ENCODE assay signal across 7 cellular contexts in genomic region chr1:25506566-25507463, GRCh38. TPM values are rescaled to one million over a fixed set of nuclear protein-coding genes. Genes with fewer than 3 reads are reported as not detected.
A peak's percentile ranks its signal among the peaks of the same experiment; 100 is the strongest.
DNase-seq lines count a peak whose midpoint lies in the region; ATAC-seq and TF ChIP-seq lines count a peak whose summit lies in the region.
"Not testable (repeated sequence)": the region's sequence is repeated elsewhere in the genome, so short reads cannot be mapped to it uniquely, and the experiment has no call there.

No MANE protein-coding gene starts in this region.

- peaks cover 10 to 18% of the 10 kb centered on the region in 2 experiments for H3K4me1 ChIP-seq in HCT116 (ENCODE audit: control insufficient read depth in 1 of 2, insufficient read depth in 2 of 2, low read length in 2 of 2)
- not testable (repeated sequence) for H3K4me1 ChIP-seq in colonic mucosa; iPS-15b (ENCODE audit: control insufficient read depth, insufficient read depth, low read length)
- H3K4me1 ChIP-seq in naive thymus-derived CD4-positive, alpha-beta T cell (ENCODE audit: control insufficient read depth in 2 of 2, insufficient read depth in 2 of 2, low read length in 2 of 2) = peaks cover 0 to 20% of the 10 kb centered on the region in 2 donors

- POLR2A ChIA-PET in HCT116 (lab: Charles Lee) = not testable (repeated sequence)
- POLR2A ChIA-PET in naive thymus-derived CD4-positive, alpha-beta T cell (lab: Charles Lee) = interaction anchor here (0.9 to 4.3 kb wide), 7 partner anchors 10 to 313 kb away, joined by 3 to 85 read pairs (median 5); partner anchors contain the start of gene MTFR1L

- not testable (repeated sequence) for ATAC-seq in HCT116; naive thymus-derived CD4-positive, alpha-beta T cell; stimulated activated effector memory CD8-positive, alpha-beta T cell treated with anti-CD3 and anti-CD28 coated beads, Interleukin-12 subunit alpha, Interleukin-12 subunit beta, amount 100 ng/mL, for 72 hours

- not testable (repeated sequence) for H3K4me1 Mint-ChIP-seq in activated CD4-positive, alpha-beta T cell treated with anti-CD3 and anti-CD28 coated beads, Interleukin-2, amount 10 ng/mL, durations not matched to agents 24 days and 14 days
- peaks cover 12 to 39% (median 31%) of the 10 kb centered on the region in 7 donors for H3K4me1 Mint-ChIP-seq in naive thymus-derived CD4-positive, alpha-beta T cell
- H3K4me1 Mint-ChIP-seq in stimulated activated effector memory CD8-positive, alpha-beta T cell treated with anti-CD3 and anti-CD28 coated beads, Interleukin-12 subunit alpha, Interleukin-12 subunit beta, amount 100 ng/mL, for 72 hours = peaks cover 17% of the 10 kb centered on the region

- not testable (repeated sequence) for H3K27ac ChIP-seq in HCT116 (ENCODE audit: low read depth, low read length); colonic mucosa; naive thymus-derived CD4-positive, alpha-beta T cell (ENCODE audit: low read depth, low read length)

- H2AFZ ChIP-seq in HCT116 (ENCODE audit: low read depth, low read length, poor library complexity, severe bottlenecking) = not testable (repeated sequence)

- H3K36me3 Mint-ChIP-seq in activated CD4-positive, alpha-beta T cell treated with anti-CD3 and anti-CD28 coated beads, Interleukin-2, amount 10 ng/mL, durations not matched to agents 24 days and 14 days (ENCODE audit: low read depth); naive thymus-derived CD4-positive, alpha-beta T cell; stimulated activated effector memory CD8-positive, alpha-beta T cell treated with anti-CD3 and anti-CD28 coated beads, Interleukin-12 subunit alpha, Interleukin-12 subunit beta, amount 100 ng/mL, for 72 hours: not testable (repeated sequence)

- peak overlapping the region; percentile 64 for H3K4me3 Mint-ChIP-seq in activated CD4-positive, alpha-beta T cell treated with anti-CD3 and anti-CD28 coated beads, Interleukin-2, amount 10 ng/mL, durations not matched to agents 24 days and 14 days
- peak overlapping the region; percentile 72 to 90 (median 82) for H3K4me3 Mint-ChIP-seq in naive thymus-derived CD4-positive, alpha-beta T cell
- H3K4me3 Mint-ChIP-seq in stimulated activated effector memory CD8-positive, alpha-beta T cell treated with anti-CD3 and anti-CD28 coated beads, Interleukin-12 subunit alpha, Interleukin-12 subunit beta, amount 100 ng/mL, for 72 hours = peak overlapping the region; percentile 42

- not testable (repeated sequence) for DNase-seq in HCT116 (ENCODE audit: low read depth, low spot score); stimulated activated effector memory CD8-positive, alpha-beta T cell treated with anti-CD3 and anti-CD28 coated beads, Interleukin-12 subunit alpha, Interleukin-12 subunit beta, amount 100 ng/mL, for 72 hours (ENCODE audit: low spot score in 2 of 2)
- DNase-seq in activated CD4-positive, alpha-beta T cell treated with anti-CD3 and anti-CD28 coated beads, Interleukin-2, amount 10 ng/mL, durations not matched to agents 24 days and 14 days = peak; percentile 80
- DNase-seq in activated T-helper 1 cell treated with Interleukin-2 at 50 U/mL for 16 hours (ENCODE audit: low read depth) (peak; percentile 13), colonic mucosa (peak; percentile 66)
- peak in 7 of 9 donors; percentile 53 to 76 (median 62) for DNase-seq in naive thymus-derived CD4-positive, alpha-beta T cell

- TF ChIP-seq CTCF in HCT116 (IDR thresholded peaks at IDR 0.05 in 2 of 3, conservative IDR thresholded peaks at IDR 0.05 in 1 of 3; ENCODE audit: borderline replicate concordance in 1 of 3, insufficient read depth in 1 of 3, low read depth in 2 of 3, low read length in 2 of 3); colonic mucosa (IDR thresholded peaks at IDR 0.05): not testable (repeated sequence)

- H3K27me3 Mint-ChIP-seq in activated CD4-positive, alpha-beta T cell treated with anti-CD3 and anti-CD28 coated beads, Interleukin-2, amount 10 ng/mL, durations not matched to agents 24 days and 14 days; naive thymus-derived CD4-positive, alpha-beta T cell: not testable (repeated sequence)

- not testable (repeated sequence) for H3K36me3 ChIP-seq in HCT116 (ENCODE audit: control insufficient read depth in 1 of 2, insufficient read depth in 2 of 2, low read length in 2 of 2); colonic mucosa; iPS-15b (ENCODE audit: control insufficient read depth, insufficient read depth, low read length); naive thymus-derived CD4-positive, alpha-beta T cell (ENCODE audit: control insufficient read depth in 2 of 3, insufficient read depth in 3 of 3, low read length in 3 of 3)

- CTCF ChIA-PET in HCT116 (lab: Charles Lee) = interaction anchor here (1.5 kb wide), 1 partner anchor 13 kb away, joined by 5 read pairs; no protein-coding TSS in a partner anchor
- CTCF ChIA-PET in naive thymus-derived CD4-positive, alpha-beta T cell (lab: Charles Lee) = interaction anchor here (0.6 to 6.9 kb wide), 6 partner anchors 14 to 303 kb away, joined by 3 to 227 read pairs (median 19); no protein-coding TSS in a partner anchor

- not testable (repeated sequence) for BruUV-seq in HCT116 (replicated peaks; lab: Mats Ljungman, UMichigan)

- intact Hi-C loops in HCT116 (cut with micrococcal nuclease); activated CD4-positive, alpha-beta T cell treated with anti-CD3 and anti-CD28 coated beads, Interleukin-2, amount 10 ng/mL, durations not matched to agents 24 days and 14 days (cut with micrococcal nuclease); colonic mucosa (cut with DNase I); naive thymus-derived CD4-positive, alpha-beta T cell (cut with micrococcal nuclease): not testable (repeated sequence)

- H3K9me2 ChIP-seq in HCT116 (ENCODE audit: insufficient read depth) = not testable (repeated sequence)

- RAD21 ChIA-PET in HCT116 (lab: Charles Lee; ENCODE audit: low non-redundant PET in 1 of 2, low total read pairs in 2 of 2, uncharacterized antibody in 2 of 2, unreplicated experiment in 2 of 2) = not testable (repeated sequence)

- not testable (repeated sequence) for TF ChIP-seq POLR2A in HCT116 (IDR thresholded peaks at IDR 0.05; ENCODE audit: borderline replicate concordance, extremely low read depth, insufficient read depth, insufficient read length)

- not testable (repeated sequence) for H3K9ac ChIP-seq in HCT116 (ENCODE audit: low read length)
- H3K9ac ChIP-seq in colonic mucosa (ENCODE audit: low read depth in 2 of 2, low read length in 2 of 2) (peak overlapping the region in 1 of 2 donors; percentile 3), iPS-15b (ENCODE audit: low read depth, low read length) (peak overlapping the region; percentile 24)

- not testable (repeated sequence) for H3K9me3 ChIP-seq in HCT116 (ENCODE audit: control insufficient read depth in 1 of 2, insufficient read depth in 1 of 2, low read depth in 1 of 2, low read length in 2 of 2); colonic mucosa; iPS-15b (ENCODE audit: control insufficient read depth, insufficient read depth, low read length); naive thymus-derived CD4-positive, alpha-beta T cell (ENCODE audit: control insufficient read depth in 2 of 3, low read length in 3 of 3)

- not testable (repeated sequence) for H3K27me3 ChIP-seq in HCT116 (ENCODE audit: insufficient read depth, low read length); colonic mucosa; iPS-15b (ENCODE audit: control insufficient read depth, insufficient read depth, low read length); naive thymus-derived CD4-positive, alpha-beta T cell (ENCODE audit: control insufficient read depth in 2 of 2, insufficient read depth in 2 of 2, low read length in 2 of 2)

- H3K4me2 ChIP-seq in HCT116 (ENCODE audit: low read length) = peak overlapping the region; percentile 45

- H3K9me3 Mint-ChIP-seq in activated CD4-positive, alpha-beta T cell treated with anti-CD3 and anti-CD28 coated beads, Interleukin-2, amount 10 ng/mL, durations not matched to agents 24 days and 14 days; naive thymus-derived CD4-positive, alpha-beta T cell; stimulated activated effector memory CD8-positive, alpha-beta T cell treated with anti-CD3 and anti-CD28 coated beads, Interleukin-12 subunit alpha, Interleukin-12 subunit beta, amount 100 ng/mL, for 72 hours: not testable (repeated sequence)

- TF ChIP-seq RAD21 in HCT116 (IDR thresholded peaks at IDR 0.05; ENCODE audit: low read depth) = not testable (repeated sequence)

- not testable (repeated sequence) for H4K20me1 ChIP-seq in HCT116 (ENCODE audit: insufficient read depth)

- H3K79me2 ChIP-seq in HCT116 (ENCODE audit: insufficient read depth, low read length) = not testable (repeated sequence)

- H3K27ac Mint-ChIP-seq in activated CD4-positive, alpha-beta T cell treated with anti-CD3 and anti-CD28 coated beads, Interleukin-2, amount 10 ng/mL, durations not matched to agents 24 days and 14 days = peak overlapping the region; percentile 37
- peak overlapping the region; percentile 49 to 95 (median 88) for H3K27ac Mint-ChIP-seq in naive thymus-derived CD4-positive, alpha-beta T cell
- not testable (repeated sequence) for H3K27ac Mint-ChIP-seq in stimulated activated effector memory CD8-positive, alpha-beta T cell treated with anti-CD3 and anti-CD28 coated beads, Interleukin-12 subunit alpha, Interleukin-12 subunit beta, amount 100 ng/mL, for 72 hours

- H3K4me3 ChIP-seq in HCT116 (replicated peaks in 1 of 2; ENCODE audit: low read depth in 1 of 2, low read length in 2 of 2) (peak overlapping the region; percentile 16 to 19; a peak in 2 of 4 replicates), iPS-15b (ENCODE audit: low read depth, low read length) (peak overlapping the region; percentile 22)
- H3K4me3 ChIP-seq in colonic mucosa; naive thymus-derived CD4-positive, alpha-beta T cell (ENCODE audit: low read length): not testable (repeated sequence)

RNA-seq across cellular contexts. Expression of gene LDLRAP1, which starts 36.6 kb away (rescaled TPM):
- total RNA-seq in HCT116 (2021; ENCODE audit: unreplicated experiment) = 26.0 TPM
- polyA plus RNA-seq in HCT116 (2012) = 21.5 and 24.2 TPM in 2 replicates
- total RNA-seq in activated CD4-positive, alpha-beta T cell treated with anti-CD3 and anti-CD28 coated beads, Interleukin-2, amount 10 ng/mL, durations not matched to agents 24 days and 14 days = 6.1 TPM in 2 replicates
- total RNA-seq in colonic mucosa = 10 to 100 TPM; 35.7 to 40.1 TPM
- 100 to 1,000 TPM in 4 of 5 experiments, 10 to 100 TPM in 1; 28.1 to 364 (median 159) TPM for total RNA-seq in naive thymus-derived CD4-positive, alpha-beta T cell
- polyA plus RNA-seq in naive thymus-derived CD4-positive, alpha-beta T cell = 100 to 1,000 TPM; 301 to 853 TPM
